In genomic region chr6:14272111-14273085, GRCh38 we compare ENCODE assay signal across 11 cellular contexts.
DNase-seq lines count a peak whose midpoint lies in the region; TF ChIP-seq lines count a peak whose summit lies in the region.
"Had no signal": no experiment of that assay in that cellular context is flagged by ENCODE, and none has a peak within 500 bp of the region (broad histone marks: within the 10 kb centered on the region; RNA-seq: fewer than 3 reads in every experiment).

No MANE protein-coding gene starts in this region.

- CTCF ChIA-PET in mammary epithelial cell (lab: Charles Lee; ENCODE audit: low non-redundant PET): interaction anchor here (0.5 kb wide), 1 partner anchor 1745 kb away, joined by 3 read pairs; no protein-coding TSS in a partner anchor

- intact Hi-C loops in mammary epithelial cell (cut with micrococcal nuclease) (loop anchor here (5.0 kb wide), 2 partner anchors 35 to 440 kb away; no protein-coding TSS in a partner anchor), cardiac septum (cut with DNase I) (no loop called here)

- H3K27ac ChIP-seq in mammary epithelial cell (ENCODE audit: insufficient read depth, low read depth, low read length): peak overlapping the region; percentile 98
- H3K27ac ChIP-seq: adrenal gland had no signal

- no peaks in the 10 kb centered on the region for H4K20me1 ChIP-seq in mammary epithelial cell (ENCODE audit: insufficient read depth, low read length)

- DNase-seq in EL (peak; percentile 56), HS-5 (ENCODE audit: low read depth) (peak; percentile 56), mammary epithelial cell (peak; percentile 98), cardiac septum (ENCODE audit: low spot score) (no peak), cortex of kidney (lab: John Stamatoyannopoulos, UW) (no peak), NCI-H187 (lab: John Stamatoyannopoulos, UW) (no peak)
- DNase-seq: adrenal gland; effector CD4-positive, alpha-beta T cell; left ventricle myocardium superior; NCI-H1417 treated with DMSO at 0.1 percent for 48 hours had no signal

- no peak overlapping the region for H2AFZ ChIP-seq in mammary epithelial cell (ENCODE audit: low read depth, low read length)

- in situ Hi-C loops in mammary epithelial cell (cut with MboI; ENCODE audit: low sequenced_read_pairs in 2 of 2): no loop called here

- no peak overlapping the region for H3K4me2 ChIP-seq in mammary epithelial cell (ENCODE audit: insufficient read depth, low read depth, low read length)

- BruUV-seq in mammary epithelial cell (replicated peaks; lab: Mats Ljungman, UMichigan): no TSS peak

- H3K4me1 ChIP-seq in mammary epithelial cell (ENCODE audit: insufficient read depth, low read length): peaks cover 58% of the 10 kb centered on the region
- peaks cover 27% of the 10 kb centered on the region for H3K4me1 ChIP-seq in mucosa of stomach (ENCODE audit: control insufficient read depth, insufficient read depth, low read length)

- no peak for TF ChIP-seq CTCF in mammary epithelial cell (conservative IDR thresholded peaks at IDR 0.05 in 1 of 2, IDR thresholded peaks at IDR 0.05 in 1 of 2; ENCODE audit: extremely low read depth in 1 of 2, insufficient read depth in 1 of 2, low read depth in 1 of 2, low read length in 2 of 2)

- 25% methylated on average over 4 of the region's 4 CpGs for WGBS in mammary epithelial cell (ENCODE audit: low coverage, missing lambda C conversion rate)

- dilution Hi-C loops in mammary epithelial cell (cut with HindIII; ENCODE audit: low sequenced_read_pairs): no loop called here

- H3K9me3 ChIP-seq in mammary epithelial cell (replicated peaks; ENCODE audit: insufficient read depth, low read length): peaks cover 14% of the 10 kb centered on the region
- H3K9me3 ChIP-seq in mucosa of stomach (ENCODE audit: control insufficient read depth, low read length): no peaks in the 10 kb centered on the region
- H3K9me3 ChIP-seq: adrenal gland had no signal

- H3K36me3 ChIP-seq in mammary epithelial cell (ENCODE audit: insufficient read depth, low read length): no peaks in the 10 kb centered on the region
- no peaks in the 10 kb centered on the region for H3K36me3 ChIP-seq in mucosa of stomach (ENCODE audit: control insufficient read depth, insufficient read depth, low read length)
- H3K36me3 ChIP-seq: adrenal gland had no signal

- no peaks in the 10 kb centered on the region for H3K27me3 ChIP-seq in mammary epithelial cell (ENCODE audit: insufficient read depth, low read length)
- no peaks in the 10 kb centered on the region for H3K27me3 ChIP-seq in mucosa of stomach (ENCODE audit: control insufficient read depth, insufficient read depth, low read length)
- H3K27me3 ChIP-seq: adrenal gland had no signal

- H3K9ac ChIP-seq in mammary epithelial cell (ENCODE audit: insufficient read depth, low read length) (no peak overlapping the region), mucosa of stomach (ENCODE audit: low read length) (no peak overlapping the region)

- no peak overlapping the region for H3K4me3 ChIP-seq in mammary epithelial cell (replicated peaks in 1 of 3; ENCODE audit: insufficient read depth in 1 of 3, low read depth in 2 of 3, low read length in 3 of 3)
- peak overlapping the region; percentile 3 for H3K4me3 ChIP-seq in mucosa of stomach (ENCODE audit: low read length)
- H3K4me3 ChIP-seq: adrenal gland had no signal

- H3K79me2 ChIP-seq in mammary epithelial cell (ENCODE audit: insufficient read depth, low read length): no peaks in the 10 kb centered on the region

Comparison
In these comparisons a context has a peak if more than half of its experiments do, and no peak if none do; other contexts are left out.
1. DNase-seq: peak in EL (single experiment), HS-5 (single experiment) and mammary epithelial cell (single experiment); none in cardiac septum (single experiment), cortex of kidney (single experiment) and NCI-H187 (0 of 2).